Comparison of ENCODE assay signal across 12 cellular contexts in genomic region chr5:181045857-181046256, GRCh38. TPM values are rescaled to one million over a fixed set of nuclear protein-coding genes. Genes with fewer than 3 reads are reported as not detected.
"Had no signal": no experiment of that assay in that cellular context is flagged by ENCODE, and none has a peak within 500 bp of the region (broad histone marks: within the 10 kb centered on the region; RNA-seq: fewer than 3 reads in every experiment).

No MANE protein-coding gene starts in this region.

RNA-seq across cellular contexts. Expression of gene BTNL9, which starts 5.8 kb away (rescaled TPM):
- total RNA-seq: chondrocyte; endodermal cell; natural killer cell treated with Interleukin-12 subunit alpha and Interleukin-12 subunit beta and Interleukin-15 and Interleukin-18, amount 100 ng/mL, for 72 hours; neural crest cell had no signal
- polyA plus RNA-seq: immature natural killer cell had no signal

RNA-seq across cellular contexts. Expression of gene BTNL3, which starts 57.2 kb away (rescaled TPM):
- total RNA-seq: chondrocyte; endodermal cell; esophagus mucosa; gastroesophageal sphincter; left ventricle myocardium superior; lower lobe of right lung; mesothelial cell of epicardium; natural killer cell treated with Interleukin-12 subunit alpha and Interleukin-12 subunit beta and Interleukin-15 and Interleukin-18, amount 100 ng/mL, for 72 hours; neural crest cell; temporal lobe; uterus had no signal
- polyA plus RNA-seq: immature natural killer cell had no signal
